ENCODE assay signal across 8 cellular contexts in genomic region chr14:103385994-103386491, GRCh38. TPM values are rescaled to one million over a fixed set of nuclear protein-coding genes. Genes with fewer than 3 reads are reported as not detected.
DNase-seq lines count a peak whose midpoint lies in the region; ATAC-seq and TF ChIP-seq lines count a peak whose summit lies in the region.

No MANE protein-coding gene starts in this region.

- H3K36me3 Mint-ChIP-seq in activated T-cell treated with anti-CD3 and anti-CD28 coated beads, Interleukin-2, amount 50 U/mL, for 72 hours (ENCODE audit: insufficient read depth in 2 of 2) = peaks cover 1% of the 10 kb centered on the region in 2 donors

- H3K4me1 ChIP-seq in neuron (ENCODE audit: insufficient read depth, low read length) = peaks cover 12% of the 10 kb centered on the region

- H2AFZ ChIP-seq in neuron (ENCODE audit: low read depth, low read length) = no peak overlapping the region

- H3K4me3 Mint-ChIP-seq in activated T-cell treated with anti-CD3 and anti-CD28 coated beads, Interleukin-2, amount 50 U/mL, for 72 hours = peak overlapping the region; percentile 97 to 99

- H3K4me3 ChIP-seq in fibroblast of pulmonary artery (replicated peaks; ENCODE audit: low read depth, low read length) (peak overlapping the region; percentile 98), neuron (ENCODE audit: low read length) (peak overlapping the region; percentile 100)

- H3K4me1 Mint-ChIP-seq in activated T-cell treated with anti-CD3 and anti-CD28 coated beads, Interleukin-2, amount 50 U/mL, for 72 hours (ENCODE audit: low read depth) = peaks cover 55% of the 10 kb centered on the region

- peak overlapping the region; percentile 94 for H3K27ac ChIP-seq in C4-2B

- no peak for TF ChIP-seq CTCF in C4-2B (conservative IDR thresholded peaks at IDR 0.05)
- TF ChIP-seq CTCF in fibroblast of pulmonary artery (IDR thresholded peaks at IDR 0.05; ENCODE audit: low read length, missing control alignments) = no peak

- no peaks in the 10 kb centered on the region for H3K36me3 ChIP-seq in neuron (ENCODE audit: insufficient read depth, low read length)

- H3K9me3 ChIP-seq in neuron (ENCODE audit: low read length) = no peaks in the 10 kb centered on the region

- no peaks in the 10 kb centered on the region for H3K9me3 Mint-ChIP-seq in activated T-cell treated with anti-CD3 and anti-CD28 coated beads, Interleukin-2, amount 50 U/mL, for 72 hours

- H3K27ac Mint-ChIP-seq in activated T-cell treated with anti-CD3 and anti-CD28 coated beads, Interleukin-2, amount 50 U/mL, for 72 hours = peak overlapping the region; percentile 84

- H3K27me3 Mint-ChIP-seq in activated T-cell treated with anti-CD3 and anti-CD28 coated beads, Interleukin-2, amount 50 U/mL, for 72 hours (ENCODE audit: low read depth) = peaks cover 13% of the 10 kb centered on the region

- peak; percentile 5 for ATAC-seq in GM21576 (IDR thresholded peaks at IDR 0.05; ENCODE audit: unreplicated experiment)
- peak in 1 of 2 donors; percentile 12 for ATAC-seq in activated T-cell treated with anti-CD3 and anti-CD28 coated beads, Interleukin-2, amount 50 U/mL, for 72 hours (replicated peaks in 1 of 2)

- no peaks in the 10 kb centered on the region for H3K27me3 ChIP-seq in neuron (ENCODE audit: insufficient read depth, low read length)

- DNase-seq in NCI-H146 (lab: John Stamatoyannopoulos, UW) (peak; percentile 75), fibroblast of pulmonary artery (ENCODE audit: low read depth) (peak; percentile 36), HuH-7 (ENCODE audit: low spot score) (no peak), OCI-M2 (lab: John Stamatoyannopoulos, UW; ENCODE audit: unreplicated experiment) (no peak)
- peak; percentile 48 to 49 for DNase-seq in activated T-cell treated with anti-CD3 and anti-CD28 coated beads, Interleukin-2, amount 50 U/mL, for 72 hours

RNA-seq across cellular contexts. Expression of gene MARK3, which starts 0.8 kb away (rescaled TPM):
- total RNA-seq in activated T-cell treated with anti-CD3 and anti-CD28 coated beads, Interleukin-2, amount 50 U/mL, for 72 hours = 10 to 100 TPM; 80.6 to 95.5 TPM

RNA-seq across cellular contexts. Expression of gene EIF5, which starts 52.0 kb away (rescaled TPM):
- 100 to 1,000 TPM; 295 to 377 TPM for total RNA-seq in activated T-cell treated with anti-CD3 and anti-CD28 coated beads, Interleukin-2, amount 50 U/mL, for 72 hours

Comparison
In these comparisons a context has a peak if more than half of its experiments do, and no peak if none do; other contexts are left out.
1. DNase-seq: peak in NCI-H146 (single experiment), activated T-cell treated with anti-CD3 and anti-CD28 coated beads, Interleukin-2, amount 50 U/mL, for 72 hours (2 of 2) and fibroblast of pulmonary artery (single experiment); none in HuH-7 (single experiment) and OCI-M2 (single experiment).